ENCODE assay signal across 23 cellular contexts in genomic region chr1:160413716-160414115, GRCh38. TPM values are rescaled to one million over a fixed set of nuclear protein-coding genes. Genes with fewer than 3 reads are reported as not detected.
A peak's percentile ranks its signal among the peaks of the same experiment; 100 is the strongest.
DNase-seq lines count a peak whose midpoint lies in the region; ATAC-seq, FAIRE-seq and TF ChIP-seq lines count a peak whose summit lies in the region.
"Had no signal": no experiment of that assay in that cellular context is flagged by ENCODE, and none has a peak within 500 bp of the region (broad histone marks: within the 10 kb centered on the region; RNA-seq: fewer than 3 reads in every experiment).

No MANE protein-coding gene starts in this region.

- ATAC-seq in GM19455 (IDR thresholded peaks at IDR 0.05; ENCODE audit: unreplicated experiment): no peak
- ATAC-seq: Right ventricle myocardium inferior had no signal

- H2AFZ ChIP-seq in neural progenitor cell (replicated peaks): no peak overlapping the region

- H3K27ac Mint-ChIP-seq in endodermal cell (peak overlapping the region; percentile 54), neural progenitor cell (peak overlapping the region; percentile 84)

- DNase-seq in G401 (ENCODE audit: low spot score): peak; percentile 37
- DNase-seq in WERI-Rb-1: peak; percentile 87
- no peak for DNase-seq in endodermal cell
- no peak for DNase-seq in neural progenitor cell (ENCODE audit: low spot score)
- DNase-seq in frontal cortex (ENCODE audit: low spot score in 2 of 2): no peak
- no peak for DNase-seq in NCI-H2081 (lab: John Stamatoyannopoulos, UW)
- DNase-seq in hippocampal formation (lab: John Stamatoyannopoulos, UW): no peak
- DNase-seq: BE2C; CD4-positive, CD25-positive, alpha-beta regulatory T cell; COR-L47; DMS153; GF-D8; NCI-H1417 treated with DMSO at 0.1 percent for 48 hours; NCI-H187 treated with DMSO at 0.1 percent for 48 hours; NCI-H526 had no signal

- H3K27me3 ChIP-seq in WERI-Rb-1 (ENCODE audit: insufficient read depth, low read depth, severe bottlenecking): no peaks in the 10 kb centered on the region
- no peaks in the 10 kb centered on the region for H3K27me3 ChIP-seq in endodermal cell (ENCODE audit: control insufficient read depth, insufficient read depth, low read length, poor library complexity, severe bottlenecking)
- no peaks in the 10 kb centered on the region for H3K27me3 ChIP-seq in neural progenitor cell
- H3K27me3 ChIP-seq: BE2C had no signal

- H3K36me3 Mint-ChIP-seq in endodermal cell (ENCODE audit: low read depth) (peaks cover 18% of the 10 kb centered on the region), neural progenitor cell (peaks cover 25% of the 10 kb centered on the region)
- H3K36me3 Mint-ChIP-seq: CD4-positive, CD25-positive, alpha-beta regulatory T cell had no signal

- peaks cover 22% of the 10 kb centered on the region for H3K4me1 ChIP-seq in endodermal cell (ENCODE audit: control insufficient read depth, insufficient read depth, low read length)
- peaks cover 57% of the 10 kb centered on the region for H3K4me1 ChIP-seq in neural progenitor cell
- H3K4me1 ChIP-seq: BE2C had no signal

- FAIRE-seq in frontal cortex (lab: Jason Lieb, UNC): no peak
- FAIRE-seq: A204.1, H1, RCC 7860 had no signal

- no peak overlapping the region for H3K4me2 ChIP-seq in neural progenitor cell

- peaks cover 65% of the 10 kb centered on the region for H4K20me1 ChIP-seq in neural progenitor cell (ENCODE audit: low read depth)

- H3K4me1 Mint-ChIP-seq in endodermal cell: peaks cover 46% of the 10 kb centered on the region
- peaks cover 60% of the 10 kb centered on the region for H3K4me1 Mint-ChIP-seq in neural progenitor cell
- H3K4me1 Mint-ChIP-seq: CD4-positive, CD25-positive, alpha-beta regulatory T cell had no signal

- peak overlapping the region; percentile 79 for H3K27ac ChIP-seq in WERI-Rb-1
- H3K27ac ChIP-seq in endodermal cell (ENCODE audit: low read depth, low read length): peak overlapping the region; percentile 11
- no peak overlapping the region for H3K27ac ChIP-seq in neural progenitor cell

- H3K27me3 Mint-ChIP-seq in endodermal cell (ENCODE audit: insufficient read depth) (no peaks in the 10 kb centered on the region), neural progenitor cell (ENCODE audit: insufficient read depth, low read depth) (peaks cover 9% of the 10 kb centered on the region)

- H3F3A ChIP-seq in neural progenitor cell (ENCODE audit: low read depth): peaks cover 35% of the 10 kb centered on the region

- H3K9me3 ChIP-seq in WERI-Rb-1 (ENCODE audit: severe bottlenecking) (no peaks in the 10 kb centered on the region), endodermal cell (ENCODE audit: control insufficient read depth, low read length) (no peaks in the 10 kb centered on the region), neural progenitor cell (ENCODE audit: low read depth) (no peaks in the 10 kb centered on the region)
- H3K9me3 ChIP-seq: BE2C had no signal

- H3K9me3 Mint-ChIP-seq in endodermal cell (no peaks in the 10 kb centered on the region), neural progenitor cell (no peaks in the 10 kb centered on the region)

- TF ChIP-seq CTCF in WERI-Rb-1 (IDR thresholded peaks at IDR 0.05; ENCODE audit: low read depth, low read length) (0 out of 2 replicates have a peak, but pooled peaks have one; percentile 5), endodermal cell (conservative IDR thresholded peaks at IDR 0.05) (no peak), neural progenitor cell (IDR thresholded peaks at IDR 0.05) (no peak)

- peaks cover 53% of the 10 kb centered on the region for H3K36me3 ChIP-seq in WERI-Rb-1
- H3K36me3 ChIP-seq in endodermal cell (ENCODE audit: control insufficient read depth, insufficient read depth, low read length): peaks cover 39% of the 10 kb centered on the region
- H3K36me3 ChIP-seq in neural progenitor cell: no peaks in the 10 kb centered on the region
- H3K36me3 ChIP-seq: BE2C had no signal

- in situ Hi-C loops in G401 (cut with HindIII; ENCODE audit: low sequenced_read_pairs): no loop called here

- H3K4me3 ChIP-seq in WERI-Rb-1 (ENCODE audit: low read depth, low read length) (no peak overlapping the region), endodermal cell (ENCODE audit: low read length) (no peak overlapping the region), neural progenitor cell (no peak overlapping the region)

- H3K9ac ChIP-seq in endodermal cell (ENCODE audit: extremely low read depth, low read length, poor library complexity, severe bottlenecking) (no peak overlapping the region), neural progenitor cell (no peak overlapping the region)

- no peak overlapping the region for H3K4me3 Mint-ChIP-seq in endodermal cell
- no peak overlapping the region for H3K4me3 Mint-ChIP-seq in neural progenitor cell
- H3K4me3 Mint-ChIP-seq: CD4-positive, CD25-positive, alpha-beta regulatory T cell had no signal

- peaks cover 75% of the 10 kb centered on the region for H3K79me2 ChIP-seq in neural progenitor cell (ENCODE audit: low read depth)

- 90 to 93% methylated on average over 3 of the region's 3 CpGs for WGBS in endodermal cell (ENCODE audit: insufficient coverage in 1 of 2, insufficient read length in 1 of 2), 2 experiments

RNA-seq across cellular contexts. Expression of gene VANGL2, which starts 13.4 kb away (rescaled TPM):
- 1.0 and 3.0 TPM in 2 replicates for total RNA-seq in G401 (2014; rRNA removed; shearing (Covaris generic))
- total RNA-seq in endodermal cell (10 to 100 TPM; 62.5 to 67.5 TPM), neural progenitor cell (ENCODE audit: low replicate concordance) (23.0 and 46.6 TPM in 2 replicates), frontal cortex (11.0 TPM)
- polyA plus RNA-seq in endodermal cell (2013, experiment 1 of 2): 144 TPM
- polyA plus RNA-seq in endodermal cell (2013, experiment 2 of 2): 124 TPM
- polyA plus RNA-seq: CD4-positive, CD25-positive, alpha-beta regulatory T cell had no signal

RNA-seq across cellular contexts. Expression of gene NHLH1, which starts 46.8 kb away (rescaled TPM):
- not detected in 2 replicates for total RNA-seq in G401 (2014; rRNA removed; shearing (Covaris generic))
- under 1 TPM; 0.31 to 0.57 TPM for total RNA-seq in endodermal cell
- polyA plus RNA-seq in endodermal cell (2013, experiment 1 of 2): 67.1 TPM
- 44.6 TPM for polyA plus RNA-seq in endodermal cell (2013, experiment 2 of 2)
- 0.07 and 0.22 TPM in 2 replicates for total RNA-seq in neural progenitor cell (ENCODE audit: low replicate concordance)
- total RNA-seq in frontal cortex: 0.41 TPM
- total RNA-seq: CD4-positive, CD25-positive, alpha-beta regulatory T cell; Daoy; M059J; Right ventricle myocardium inferior; SK-MEL-5 had no signal

Comparison
In these comparisons a context has a peak if more than half of its experiments do, and no peak if none do; other contexts are left out.
1. DNase-seq: peak in G401 (single experiment) and WERI-Rb-1 (single experiment); none in endodermal cell (single experiment), neural progenitor cell (single experiment), frontal cortex (0 of 2), NCI-H2081 (0 of 2) and hippocampal formation (0 of 2).